ENCODE assay signal across 8 cellular contexts in the genomic region with DNA sequence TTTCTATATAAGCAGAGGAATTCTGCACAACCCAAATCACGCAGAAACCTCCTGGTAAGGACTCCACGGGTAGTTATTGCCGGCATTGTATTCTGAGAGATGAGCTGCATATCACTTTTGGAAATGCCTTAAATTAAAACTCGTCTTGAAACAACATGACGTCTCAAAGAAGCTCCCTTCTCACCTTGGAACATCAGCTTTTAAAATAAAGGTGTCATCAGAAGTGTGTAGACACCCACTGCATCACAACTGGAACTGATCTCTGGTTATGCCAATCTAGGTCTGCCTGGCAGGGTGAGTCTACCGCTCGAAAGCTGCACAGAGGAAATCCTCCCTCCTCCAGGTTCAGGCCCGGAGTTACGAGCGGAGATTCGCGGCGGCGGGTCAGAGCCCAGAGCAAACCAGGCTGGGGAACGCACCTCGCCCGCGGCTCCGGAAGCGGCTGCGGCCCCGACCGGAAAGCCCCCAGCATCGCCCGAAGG. TPM values are rescaled to one million over a fixed set of nuclear protein-coding genes. Genes with fewer than 3 reads are reported as not detected.
DNase-seq lines count a peak whose midpoint lies in the region; ATAC-seq and TF ChIP-seq lines count a peak whose summit lies in the region.

No MANE protein-coding gene starts in this region.

- TF ChIP-seq CTCF in OCI-LY1 (IDR thresholded peaks at IDR 0.05; ENCODE audit: low read length) = no peak
- no peak for TF ChIP-seq CTCF in neural cell (IDR thresholded peaks at IDR 0.05; ENCODE audit: poor library complexity, severe bottlenecking)

- H4K20me1 ChIP-seq in BLaER1 treated with 17β-estradiol and CSF1 and Interleukin-3, amounts not matched to agents 10 nM and 100 nM = peaks cover 0 to 40% (median 38%) of the 10 kb centered on the region in 11 experiments; a peak in 17 of 22 replicates
- H4K20me1 ChIP-seq in OCI-LY1 (ENCODE audit: insufficient read depth, low read length) (no peaks in the 10 kb centered on the region), neural cell (ENCODE audit: insufficient read depth) (no peaks in the 10 kb centered on the region)

- H3K4me2 ChIP-seq in BLaER1 treated with 17β-estradiol and CSF1 and Interleukin-3, amounts not matched to agents 10 nM and 100 nM = peak overlapping the region; percentile 82 to 97 (median 88)
- H3K4me2 ChIP-seq in OCI-LY1 (ENCODE audit: low read length) (peak overlapping the region; percentile 99), neural cell (ENCODE audit: low read length) (peak overlapping the region; percentile 96)

- H3K9ac ChIP-seq in BLaER1 treated with 17β-estradiol and CSF1 and Interleukin-3, amounts not matched to agents 10 nM and 100 nM = peak overlapping the region; percentile 78 to 98 (median 93)
- H3K9ac ChIP-seq in OCI-LY1 (ENCODE audit: low read length) = peak overlapping the region; percentile 91
- H3K9ac ChIP-seq in neural cell (ENCODE audit: low read length) = peak overlapping the region; percentile 93

- H3K79me2 ChIP-seq in OCI-LY1 (ENCODE audit: insufficient read depth, low read length) = peaks cover 79% of the 10 kb centered on the region
- H3K79me2 ChIP-seq in neural cell (replicated peaks; ENCODE audit: insufficient read depth, low read length) = peaks cover 29% of the 10 kb centered on the region

- H3K27ac ChIP-seq in BLaER1 treated with 17β-estradiol and CSF1 and Interleukin-3, amounts not matched to agents 10 nM and 100 nM = peak overlapping the region; percentile 63 to 96 (median 94)
- H3K27ac ChIP-seq in OCI-LY1 (ENCODE audit: low read depth, low read length, poor library complexity, severe bottlenecking) (peak overlapping the region; percentile 90), neural cell (ENCODE audit: low read length) (peak overlapping the region; percentile 95)

- peaks cover 42 to 64% (median 58%) of the 10 kb centered on the region in 10 experiments for H3K4me1 ChIP-seq in BLaER1 treated with 17β-estradiol and CSF1 and Interleukin-3, amounts not matched to agents 10 nM and 100 nM
- H3K4me1 ChIP-seq in OCI-LY1 (ENCODE audit: insufficient read depth, low read length, severe bottlenecking) = peaks cover 64% of the 10 kb centered on the region

- H3K4me3 ChIP-seq in BLaER1 treated with 17β-estradiol and CSF1 and Interleukin-3, amounts not matched to agents 10 nM and 100 nM = peak overlapping the region; percentile 70 to 99 (median 98)
- H3K4me3 ChIP-seq in OCI-LY1 (ENCODE audit: low read depth, low read length, poor library complexity, severe bottlenecking) (peak overlapping the region; percentile 80), neural cell (ENCODE audit: low read length) (peak overlapping the region; percentile 92)

- H3K36me3 ChIP-seq in BLaER1 treated with 17β-estradiol and CSF1 and Interleukin-3, amounts not matched to agents 10 nM and 100 nM = peaks cover 0 to 10% (median 0%) of the 10 kb centered on the region in 11 experiments; a peak in 4 of 22 replicates
- peaks cover 6% of the 10 kb centered on the region; the same call in 1 of the 2 replicates for H3K36me3 ChIP-seq in OCI-LY1 (ENCODE audit: insufficient read depth, low read length)
- H3K36me3 ChIP-seq in neural cell (ENCODE audit: insufficient read depth, low read length) = no peaks in the 10 kb centered on the region

- H3K9me3 ChIP-seq in BLaER1 treated with 17β-estradiol and CSF1 and Interleukin-3, amounts not matched to agents 10 nM and 100 nM (replicated peaks in 1 of 11) = no peaks in the 10 kb centered on the region
- H3K9me3 ChIP-seq in OCI-LY1 (ENCODE audit: low read length) (no peaks in the 10 kb centered on the region), neural cell (ENCODE audit: low read length) (no peaks in the 10 kb centered on the region)

- no peak for TF ChIP-seq EP300 in neural cell (conservative IDR thresholded peaks at IDR 0.05; ENCODE audit: poor library complexity, severe bottlenecking)

- TF ChIP-seq RAD21 in neural cell (conservative IDR thresholded peaks at IDR 0.05) = peak; percentile 38

- no peak overlapping the region for H2AFZ ChIP-seq in OCI-LY1 (ENCODE audit: low read length)
- H2AFZ ChIP-seq in neural cell (ENCODE audit: low read depth, low read length) = peak overlapping the region; percentile 89

- H3K27me3 ChIP-seq in BLaER1 treated with 17β-estradiol and CSF1 and Interleukin-3, amounts not matched to agents 10 nM and 100 nM = no peaks in the 10 kb centered on the region
- H3K27me3 ChIP-seq in OCI-LY1 (ENCODE audit: insufficient read depth, low read length) = no peaks in the 10 kb centered on the region
- H3K27me3 ChIP-seq in neural cell (ENCODE audit: insufficient read depth, low read depth, low read length) = no peaks in the 10 kb centered on the region

- peak; percentile 21 for ATAC-seq in GM21381 (IDR thresholded peaks at IDR 0.05; ENCODE audit: unreplicated experiment)

- H3F3A ChIP-seq in OCI-LY1 (ENCODE audit: insufficient read depth, low read length) (no peaks in the 10 kb centered on the region), neural cell (ENCODE audit: insufficient read depth, low read length, poor library complexity, severe bottlenecking) (peaks cover 5% of the 10 kb centered on the region)

- no peaks in the 10 kb centered on the region for H3K9me2 ChIP-seq in OCI-LY1 (ENCODE audit: low read depth, low read length)
- no peaks in the 10 kb centered on the region for H3K9me2 ChIP-seq in neural cell (ENCODE audit: insufficient read depth, low read length)

- DNase-seq in epidermal melanocyte (ENCODE audit: insufficient read length, low spot score) = peak; percentile 22
- no peak for DNase-seq in NCI-H1092 treated with DMSO at 0.1 percent for 48 hours (lab: John Stamatoyannopoulos, UW)
- no peak for DNase-seq in NCI-H146 (lab: John Stamatoyannopoulos, UW)
- no peak for DNase-seq in AG20443 (ENCODE audit: low spot score)

TF ChIP-seq in neural cell, 6 proteins besides CTCF, POLR2A, EP300 and RAD21:
- TF ChIP-seq SMC3 (conservative IDR thresholded peaks at IDR 0.05; ENCODE audit: poor library complexity) (peak; percentile 37), MXI1 (conservative IDR thresholded peaks at IDR 0.05; ENCODE audit: poor library complexity, severe bottlenecking) (no peak)

RNA-seq across cellular contexts. Expression of a gene that starts 1.0 kb away (rescaled TPM):
- 26.5 and 28.6 TPM in 2 replicates for polyA plus RNA-seq in neural cell
- polyA minus RNA-seq in neural cell = 35.5 and 37.9 TPM in 2 replicates
